Comparison of ENCODE assay signal across 8 cellular contexts in the genomic region with DNA sequence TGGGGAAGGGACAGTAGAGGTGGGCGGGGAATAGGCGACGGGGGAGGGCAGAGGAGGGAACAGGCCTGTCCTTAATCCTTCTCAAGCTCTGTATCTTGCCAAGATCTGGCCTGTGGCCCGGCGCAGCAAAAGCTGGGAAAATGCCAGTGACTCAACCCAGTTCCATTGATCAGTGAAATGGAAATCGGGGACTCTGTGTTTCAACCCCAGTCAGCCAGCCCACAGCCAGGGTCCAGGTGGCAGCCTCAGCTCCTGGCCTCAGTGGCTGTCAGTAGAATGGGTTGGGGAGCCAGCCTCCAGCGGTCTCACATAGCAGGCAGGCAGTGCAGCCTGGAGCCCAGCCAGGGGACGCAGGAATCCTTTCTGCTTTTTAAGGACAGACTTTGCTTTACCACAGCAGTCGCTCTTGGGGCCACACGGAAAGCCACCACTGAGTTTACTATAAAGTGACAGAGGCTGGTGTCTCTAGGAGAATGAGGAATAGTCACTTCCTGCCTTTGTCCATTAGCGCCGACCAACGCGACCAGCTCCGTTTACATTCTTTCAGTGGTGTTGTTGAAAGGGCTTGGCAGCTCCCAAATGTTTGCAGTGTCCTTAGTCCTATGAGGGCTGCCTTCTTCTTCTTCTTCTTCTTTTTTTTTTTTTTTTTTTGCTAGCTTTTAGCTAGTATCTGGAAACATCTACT.
DNase-seq lines count a peak whose midpoint lies in the region; ATAC-seq and TF ChIP-seq lines count a peak whose summit lies in the region.

No MANE protein-coding gene starts in this region.

- H2AFZ ChIP-seq in parathyroid adenoma = no peak overlapping the region

- in situ Hi-C loops in KBM-7 (cut with MboI; ENCODE audit: low pct_unique_long_range_greater_than_20kb, low sequenced_read_pairs) = no loop called here

- peaks cover 0 to 1% (median 0%) of the 10 kb centered on the region in 7 donors for H3K9me3 Mint-ChIP-seq in CD14-positive monocyte

- peaks cover 41% of the 10 kb centered on the region for H3K4me1 Mint-ChIP-seq in CD14-positive monocyte

- H3K4me1 ChIP-seq in parathyroid adenoma = peaks cover 2% of the 10 kb centered on the region

- no peaks in the 10 kb centered on the region for H3K27me3 ChIP-seq in parathyroid adenoma (ENCODE audit: control insufficient read depth, insufficient read depth, low read length)

- H3K9ac ChIP-seq in parathyroid adenoma = no peak overlapping the region

- DNase-seq in CD14-positive monocyte (ENCODE audit: low spot score) (no peak), RPMI7951 (ENCODE audit: low read depth) (peak; percentile 70), fibroblast of villous mesenchyme (ENCODE audit: low read depth) (peak; percentile 62), KBM-7 (no peak)
- DNase-seq in activated CD4-positive, alpha-beta T cell treated with anti-CD3 and anti-CD28 coated beads for 48 hours = no peak

- H3K9me3 ChIP-seq in parathyroid adenoma (ENCODE audit: control insufficient read depth, low read length) = no peaks in the 10 kb centered on the region

- peaks cover under 1% of the 10 kb centered on the region for H3K79me2 ChIP-seq in parathyroid adenoma

- TF ChIP-seq CTCF in CD14-positive monocyte (IDR thresholded peaks at IDR 0.05) (no peak), fibroblast of villous mesenchyme (IDR thresholded peaks at IDR 0.05; ENCODE audit: insufficient read depth, low read depth, low read length) (no peak), parathyroid adenoma (IDR thresholded peaks at IDR 0.05) (no peak)

- H3K36me3 ChIP-seq in parathyroid adenoma (ENCODE audit: control insufficient read depth, insufficient read depth, low read length) = no peaks in the 10 kb centered on the region

- no peak overlapping the region for H3K4me3 Mint-ChIP-seq in CD14-positive monocyte

- ATAC-seq in GM19328 (IDR thresholded peaks at IDR 0.05; ENCODE audit: unreplicated experiment) (no peak), GM21619 (IDR thresholded peaks at IDR 0.05; ENCODE audit: unreplicated experiment) (no peak)

- peaks cover 0 to 7% (median 5%) of the 10 kb centered on the region in 3 donors for H3K27me3 Mint-ChIP-seq in CD14-positive monocyte (ENCODE audit: low read depth in 3 of 3)

- peak overlapping the region; percentile 17 for H3K4me3 ChIP-seq in fibroblast of villous mesenchyme (ENCODE audit: low read depth, low read length)
- H3K4me3 ChIP-seq in parathyroid adenoma (ENCODE audit: low read depth, low read length) = no peak overlapping the region

- H3K4me2 ChIP-seq in parathyroid adenoma (ENCODE audit: low read length) = peak overlapping the region; percentile 52

- intact Hi-C loops in CD14-positive monocyte (cut with micrococcal nuclease) = loop anchor here in 1 of 2 donors (5.0 to 10.0 kb wide), 2 partner anchors 49 to 96 kb away; no protein-coding TSS in a partner anchor

- peaks cover 38 to 48% of the 10 kb centered on the region in 2 donors for H3K36me3 Mint-ChIP-seq in CD14-positive monocyte

- H3K27ac ChIP-seq in parathyroid adenoma = peak overlapping the region; percentile 60

- H3K27ac Mint-ChIP-seq in CD14-positive monocyte = peak overlapping the region in 5 of 7 donors; percentile 36 to 72 (median 57)

Comparison
In these comparisons a context has a peak if more than half of its experiments do, and no peak if none do; other contexts are left out.
1. DNase-seq: peak in RPMI7951 (single experiment) and fibroblast of villous mesenchyme (single experiment); none in CD14-positive monocyte (single experiment), KBM-7 (single experiment) and activated CD4-positive, alpha-beta T cell treated with anti-CD3 and anti-CD28 coated beads for 48 hours (single experiment).